Comparison of ENCODE assay signal across 18 cellular contexts in genomic region chr18:76895498-76895897, GRCh38.
"Had no signal": no experiment of that assay in that cellular context is flagged by ENCODE, and none has a peak within 500 bp of the region (broad histone marks: within the 10 kb centered on the region; RNA-seq: fewer than 3 reads in every experiment).

No MANE protein-coding gene starts in this region.

- DNase-seq: cortex of kidney; effector memory CD8-positive, alpha-beta T cell; gastrocnemius medialis; left ventricle myocardium superior; lower lobe of right lung; natural killer cell; sigmoid colon; stimulated activated CD4-positive, alpha-beta T cell treated with anti-CD3 and anti-CD28 coated beads, Interleukin-2, amount 100 ng/mL, for 24 hours; stimulated activated CD4-positive, alpha-beta T cell treated with anti-CD3 and anti-CD28 coated beads, Interleukin-4, amount 100 ng/mL, for 4 hours; stimulated activated naive CD8-positive, alpha-beta T cell treated with anti-CD3 and anti-CD28 coated beads, Interleukin-15, Interleukin-2, amounts not matched to agents 100 U/mL and 50 U/mL, for 24 hours; substantia nigra; testis; tibial artery had no signal

- H3K9me3 ChIP-seq: gastrocnemius medialis, lower lobe of right lung, neutrophil, prostate gland, right atrium auricular region, sigmoid colon, testis, tibial artery, vagina had no signal

- H3K27ac ChIP-seq: gastrocnemius medialis, lower lobe of right lung, neutrophil, prostate gland, right atrium auricular region, sigmoid colon, testis, tibial artery, vagina had no signal

- H3K4me3 Mint-ChIP-seq: effector memory CD8-positive, alpha-beta T cell; natural killer cell; stimulated activated memory B cell treated with anti-CD40 and anti-IgM and Interleukin-4, amounts not matched to agents 10 μg/mL and 1 μg/mL and 100 μg/mL, for 72 hours had no signal

- H3K4me3 ChIP-seq: gastrocnemius medialis, lower lobe of right lung, prostate gland, right atrium auricular region, sigmoid colon, testis, tibial artery, vagina had no signal

- H3K27me3 Mint-ChIP-seq: effector memory CD8-positive, alpha-beta T cell; stimulated activated memory B cell treated with anti-CD40 and anti-IgM and Interleukin-4, amounts not matched to agents 10 μg/mL and 1 μg/mL and 100 μg/mL, for 72 hours had no signal

- H3K27me3 ChIP-seq: gastrocnemius medialis, neutrophil, right atrium auricular region, sigmoid colon, testis, tibial artery, vagina had no signal

- ATAC-seq: effector memory CD8-positive, alpha-beta T cell; gastrocnemius medialis; left ventricle myocardium superior; stimulated activated memory B cell treated with anti-CD40 and anti-IgM and Interleukin-4, amounts not matched to agents 10 μg/mL and 1 μg/mL and 100 μg/mL, for 72 hours; stimulated activated naive CD8-positive, alpha-beta T cell treated with anti-CD3 and anti-CD28 coated beads, Interleukin-15, Interleukin-2, amounts not matched to agents 100 U/mL and 50 U/mL, for 24 hours had no signal

- H3K27ac Mint-ChIP-seq: effector memory CD8-positive, alpha-beta T cell; natural killer cell; stimulated activated memory B cell treated with anti-CD40 and anti-IgM and Interleukin-4, amounts not matched to agents 10 μg/mL and 1 μg/mL and 100 μg/mL, for 72 hours had no signal

- H3K4me1 Mint-ChIP-seq: natural killer cell; stimulated activated memory B cell treated with anti-CD40 and anti-IgM and Interleukin-4, amounts not matched to agents 10 μg/mL and 1 μg/mL and 100 μg/mL, for 72 hours had no signal

- H3K9me3 Mint-ChIP-seq: effector memory CD8-positive, alpha-beta T cell; natural killer cell; stimulated activated memory B cell treated with anti-CD40 and anti-IgM and Interleukin-4, amounts not matched to agents 10 μg/mL and 1 μg/mL and 100 μg/mL, for 72 hours had no signal

- H3K4me1 ChIP-seq: gastrocnemius medialis, lower lobe of right lung, prostate gland, right atrium auricular region, sigmoid colon, testis, tibial artery, vagina had no signal
